In genomic region chr2:212536385-212537310, GRCh38 we compare ENCODE assay signal across 10 cellular contexts. TPM values are rescaled to one million over a fixed set of nuclear protein-coding genes. Genes with fewer than 3 reads are reported as not detected.
DNase-seq lines count a peak whose midpoint lies in the region; ATAC-seq and TF ChIP-seq lines count a peak whose summit lies in the region.
"Had no signal": no experiment of that assay in that cellular context is flagged by ENCODE, and none has a peak within 500 bp of the region (broad histone marks: within the 10 kb centered on the region; RNA-seq: fewer than 3 reads in every experiment).

No MANE protein-coding gene starts in this region.

- 0 to 2% (median 1%) methylated on average over 53 of the region's 53 CpGs for WGBS in psoas muscle, 3 donors

- TF ChIP-seq CTCF in right atrium auricular region (IDR thresholded peaks at IDR 0.05) (no peak), psoas muscle (IDR thresholded peaks at IDR 0.05) (no peak)

- H3K4me1 ChIP-seq in right atrium auricular region, result peaks cover 0 to 36% of the 10 kb centered on the region in 2 donors
- H3K4me1 ChIP-seq in psoas muscle, result peaks cover 18% of the 10 kb centered on the region

- H3K4me3 ChIP-seq in H7 (ENCODE audit: insufficient read depth, low read depth, low read length) (peak overlapping the region; percentile 65), right atrium auricular region (peak overlapping the region; percentile 63 to 66), psoas muscle (peak overlapping the region; percentile 91)

- intact Hi-C loops in psoas muscle (cut with DNase I), result no loop called here

- ATAC-seq in psoas muscle (peak in 1 of 4 donors; percentile 6), GM18517 (IDR thresholded peaks at IDR 0.05; ENCODE audit: unreplicated experiment) (no peak), GM19395 (IDR thresholded peaks at IDR 0.05; ENCODE audit: unreplicated experiment) (no peak), HG03521 (IDR thresholded peaks at IDR 0.05; ENCODE audit: unreplicated experiment) (no peak)
- ATAC-seq: naive thymus-derived CD4-positive, alpha-beta T cell had no signal

- H3K27ac ChIP-seq in right atrium auricular region (peak overlapping the region; percentile 81 to 83), psoas muscle (peak overlapping the region; percentile 83)

- no peaks in the 10 kb centered on the region for H3K36me3 ChIP-seq in H7 (replicated peaks; ENCODE audit: control insufficient read depth, insufficient read depth, low read length)
- no peaks in the 10 kb centered on the region for H3K36me3 ChIP-seq in right atrium auricular region
- H3K36me3 ChIP-seq in psoas muscle (ENCODE audit: insufficient read depth in 1 of 2, low read depth in 1 of 2), result no peaks in the 10 kb centered on the region

- DNase-seq in H7, result peak; percentile 34
- DNase-seq in SKM-1 (lab: John Stamatoyannopoulos, UW; ENCODE audit: unreplicated experiment), result peak; percentile 48
- DNase-seq in right atrium auricular region (ENCODE audit: low spot score), result no peak
- peak in 1 of 2 donors; percentile 36 for DNase-seq in psoas muscle
- DNase-seq in mesenteric fat pad (ENCODE audit: low spot score), result no peak

- H3K27me3 ChIP-seq in H7 (ENCODE audit: control insufficient read depth, insufficient read depth, low read length) (peaks cover 51% of the 10 kb centered on the region), right atrium auricular region (no peaks in the 10 kb centered on the region), psoas muscle (ENCODE audit: insufficient read depth in 3 of 3, low read length in 2 of 3) (no peaks in the 10 kb centered on the region)

- no peaks in the 10 kb centered on the region for H3K9me3 ChIP-seq in right atrium auricular region
- no peaks in the 10 kb centered on the region for H3K9me3 ChIP-seq in psoas muscle

RNA-seq across cellular contexts. Expression of gene ERBB4, which starts 2.0 kb away (rescaled TPM):
- 0.78 and 5.7 TPM in 2 replicates for total RNA-seq in H7 (2014; rRNA removed; shearing (Covaris generic))
- total RNA-seq in right atrium auricular region (10 to 100 TPM; 12.4 to 22.4 TPM), psoas muscle (1 to 10 TPM; 2.0 to 7.5 (median 3.5) TPM), mesenteric fat pad (0.45 TPM)
- under 1 TPM; 0.07 to 0.44 (median 0.25) TPM for polyA plus RNA-seq in psoas muscle
- total RNA-seq: M059J; naive thymus-derived CD4-positive, alpha-beta T cell had no signal
- polyA plus RNA-seq: naive thymus-derived CD4-positive, alpha-beta T cell had no signal

Comparison
In these comparisons a context has a peak if more than half of its experiments do, and no peak if none do; other contexts are left out.
1. DNase-seq: peak in H7 (single experiment) and SKM-1 (single experiment); none in right atrium auricular region (single experiment) and mesenteric fat pad (single experiment).
2. Peak in every context shown above with its lines, with median percentiles within 50 percentile points of each other: H3K4me3 ChIP-seq.